In the genomic region with DNA sequence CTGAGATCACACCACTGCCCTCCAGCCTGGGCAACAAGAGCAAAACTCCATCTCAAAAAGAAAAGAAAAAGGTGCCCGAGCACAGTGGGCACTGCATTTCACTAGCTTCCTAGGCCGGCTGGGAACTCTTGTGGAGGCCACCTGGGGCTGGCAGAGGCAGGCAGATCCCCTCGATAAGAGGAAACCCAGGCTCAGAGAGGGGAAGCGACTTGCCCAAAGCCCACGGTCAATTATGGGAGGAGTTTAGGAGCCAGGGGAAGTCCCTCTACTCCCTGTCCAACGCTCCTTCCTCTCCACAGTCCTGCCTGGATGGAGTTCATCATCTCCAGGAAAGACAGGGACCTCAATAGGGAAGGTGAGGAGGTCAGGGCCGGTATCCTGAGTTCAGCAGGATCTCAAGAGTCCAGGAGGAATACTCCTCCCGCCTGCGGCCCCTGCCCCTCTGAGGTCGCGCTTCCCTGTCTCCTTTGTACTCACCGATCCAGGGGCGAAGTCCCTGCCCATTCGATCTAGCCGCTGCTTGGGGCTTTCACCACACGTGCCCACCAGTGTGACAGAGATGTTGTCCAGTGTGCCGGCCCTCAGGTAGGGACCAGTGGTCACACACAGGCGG, we compare ENCODE assay signal across 9 cellular contexts. TPM values are rescaled to one million over a fixed set of nuclear protein-coding genes. Genes with fewer than 3 reads are reported as not detected.
A peak's percentile ranks its signal among the peaks of the same experiment; 100 is the strongest.
DNase-seq lines count a peak whose midpoint lies in the region; ATAC-seq and TF ChIP-seq lines count a peak whose summit lies in the region.
"Had no signal": no experiment of that assay in that cellular context is flagged by ENCODE, and none has a peak within 500 bp of the region (broad histone marks: within the 10 kb centered on the region; RNA-seq: fewer than 3 reads in every experiment).

No MANE protein-coding gene starts in this region.

- no peak for TF ChIP-seq CTCF in BE2C (IDR thresholded peaks at IDR 0.05; ENCODE audit: low read depth, low read length)

- H3K4me3 ChIP-seq in BE2C (ENCODE audit: low read depth, low read length): peak overlapping the region; percentile 62
- peak overlapping the region; percentile 78 for H3K4me3 ChIP-seq in HUES6 (ENCODE audit: low read depth, low read length)

- H3K27ac Mint-ChIP-seq in naive thymus-derived CD8-positive, alpha-beta T cell: peak overlapping the region in 4 of 10 donors; percentile 43 to 94 (median 71)

- peaks cover 14 to 61% (median 33%) of the 10 kb centered on the region in 5 donors for H3K27me3 Mint-ChIP-seq in naive thymus-derived CD8-positive, alpha-beta T cell

- DNase-seq in BE2C: no peak
- DNase-seq in cerebellar cortex (ENCODE audit: low spot score): peak; percentile 23
- DNase-seq in naive thymus-derived CD8-positive, alpha-beta T cell: no peak
- DNase-seq in RKO (ENCODE audit: low spot score): no peak
- DNase-seq in glomerular visceral epithelial cell (ENCODE audit: extremely low spot score): no peak

- H3K9me3 Mint-ChIP-seq in naive thymus-derived CD8-positive, alpha-beta T cell: peaks cover 0 to 13% (median 0%) of the 10 kb centered on the region in 9 donors

- no peak for ATAC-seq in naive thymus-derived CD8-positive, alpha-beta T cell
- ATAC-seq in HG02763 (IDR thresholded peaks at IDR 0.05; ENCODE audit: unreplicated experiment) (no peak), HG02885 (IDR thresholded peaks at IDR 0.05; ENCODE audit: poor library complexity, unreplicated experiment) (no peak)

- peaks cover 0 to 3% (median 3%) of the 10 kb centered on the region in 3 donors for H3K36me3 Mint-ChIP-seq in naive thymus-derived CD8-positive, alpha-beta T cell

- peak overlapping the region; percentile 92 to 98 (median 94) for H3K4me3 Mint-ChIP-seq in naive thymus-derived CD8-positive, alpha-beta T cell

- H3K36me3 ChIP-seq in BE2C (no peaks in the 10 kb centered on the region), HUES6 (ENCODE audit: control insufficient read depth, insufficient read depth, low read length) (no peaks in the 10 kb centered on the region)

- H3K27ac ChIP-seq in HUES6 (ENCODE audit: low read depth, low read length): no peak overlapping the region

- H3K4me1 ChIP-seq in BE2C: no peaks in the 10 kb centered on the region
- H3K4me1 ChIP-seq in HUES6 (ENCODE audit: control insufficient read depth, insufficient read depth, low read length): no peaks in the 10 kb centered on the region

- POLR2A ChIA-PET in naive thymus-derived CD8-positive, alpha-beta T cell (lab: Charles Lee): interaction anchor here (1.3 to 3.5 kb wide), 3 partner anchors 8 to 71 kb away, joined by 3 to 64 read pairs (median 32); a partner anchor contains a TSS

- H3K27me3 ChIP-seq in BE2C (peaks cover 4% of the 10 kb centered on the region; the same call in 1 of the 2 replicates), HUES6 (ENCODE audit: control insufficient read depth, insufficient read depth, low read length) (peaks cover 68% of the 10 kb centered on the region)

- peak overlapping the region; percentile 41 for H3K9ac ChIP-seq in HUES6 (ENCODE audit: low read length)

- H3K9me3 ChIP-seq in BE2C: no peaks in the 10 kb centered on the region
- H3K9me3 ChIP-seq in HUES6 (ENCODE audit: control insufficient read depth, insufficient read depth, low read depth, low read length): no peaks in the 10 kb centered on the region

- H3K4me1 Mint-ChIP-seq in naive thymus-derived CD8-positive, alpha-beta T cell: peaks cover 37 to 46% (median 43%) of the 10 kb centered on the region in 4 donors

RNA-seq across cellular contexts. Expression of a gene that starts 0.8 kb away (rescaled TPM):
- polyA plus RNA-seq in BE2C (2012; ENCODE audit: insufficient read depth, insufficient read length, low read depth): not detected
- under 1 TPM; 0.18 to 0.52 TPM for total RNA-seq in naive thymus-derived CD8-positive, alpha-beta T cell
- under 1 TPM in 1 of 3 donors, not detected in 2; 0.13 TPM for polyA plus RNA-seq in naive thymus-derived CD8-positive, alpha-beta T cell
- total RNA-seq: myocyte had no signal

RNA-seq across cellular contexts. Expression of a gene that starts 6.4 kb away (rescaled TPM):
- polyA plus RNA-seq in BE2C (2012; ENCODE audit: insufficient read depth, insufficient read length, low read depth): 4.2 TPM
- under 1 TPM in 1 of 2 experiments, not detected in 1; 0.30 TPM for total RNA-seq in naive thymus-derived CD8-positive, alpha-beta T cell
- not detected for polyA plus RNA-seq in naive thymus-derived CD8-positive, alpha-beta T cell

RNA-seq across cellular contexts. Expression of a gene that starts 30.0 kb away (rescaled TPM):
- polyA plus RNA-seq in BE2C (2012; ENCODE audit: insufficient read depth, insufficient read length, low read depth): 1.0 TPM
- total RNA-seq in naive thymus-derived CD8-positive, alpha-beta T cell: 1 to 10 TPM in 1 of 2 experiments, under 1 TPM in 1; 0.80 to 1.5 TPM
- polyA plus RNA-seq in naive thymus-derived CD8-positive, alpha-beta T cell: 1 to 10 TPM in 2 of 3 donors, under 1 TPM in 1; 0.82 to 2.3 (median 1.7) TPM

RNA-seq across cellular contexts. Expression of a gene that starts 34.7 kb away (rescaled TPM):
- 44.7 TPM for polyA plus RNA-seq in BE2C (2012; ENCODE audit: insufficient read depth, insufficient read length, low read depth)
- total RNA-seq in naive thymus-derived CD8-positive, alpha-beta T cell: 100 to 1,000 TPM; 148 to 153 TPM
- polyA plus RNA-seq in naive thymus-derived CD8-positive, alpha-beta T cell: 10 to 100 TPM in 2 of 3 donors, 1 to 10 TPM in 1; 6.1 to 11.4 (median 10.7) TPM

RNA-seq across cellular contexts. Expression of a gene that starts 45.3 kb away (rescaled TPM):
- polyA plus RNA-seq in BE2C (2012; ENCODE audit: insufficient read depth, insufficient read length, low read depth): 31.2 TPM
- 100 to 1,000 TPM; 219 to 238 TPM for total RNA-seq in naive thymus-derived CD8-positive, alpha-beta T cell
- polyA plus RNA-seq in naive thymus-derived CD8-positive, alpha-beta T cell: 10 to 100 TPM; 50.4 to 84.2 (median 64.4) TPM
